8 cellular contexts compared by ENCODE assay signal in the genomic region with DNA sequence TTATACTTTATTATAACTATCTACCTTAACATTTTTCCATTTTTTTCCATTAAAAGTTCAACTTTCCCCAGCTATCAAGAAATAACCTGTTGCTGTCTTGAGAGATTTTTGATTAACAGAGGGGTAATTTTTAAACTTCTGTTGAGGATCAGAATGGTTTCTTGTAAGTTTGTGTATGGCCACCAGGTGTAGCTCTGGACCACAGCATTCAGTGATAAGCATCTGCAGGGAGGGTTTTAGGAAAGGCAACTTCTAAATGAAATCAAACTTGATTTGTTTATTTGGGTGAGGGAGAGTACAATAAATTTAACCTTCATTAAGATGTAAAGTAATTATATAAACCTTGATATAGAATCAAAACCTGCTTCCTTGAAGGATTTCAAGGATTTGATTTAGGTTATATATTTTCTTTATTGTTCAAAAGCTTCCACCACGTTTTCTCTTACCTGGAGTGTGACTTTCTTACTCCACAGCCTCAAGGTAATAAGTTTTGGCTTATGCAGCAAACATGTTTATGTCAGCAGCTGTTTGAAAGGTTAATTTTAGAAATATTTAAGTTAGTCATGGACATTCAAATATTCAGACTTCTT.
DNase-seq lines count a peak whose midpoint lies in the region; ATAC-seq and TF ChIP-seq lines count a peak whose summit lies in the region.

No MANE protein-coding gene starts in this region.

- DNase-seq in DMS153 (lab: John Stamatoyannopoulos, UW), result peak; percentile 38
- peak; percentile 12 for DNase-seq in HPDE6-E6E7 (ENCODE audit: extremely low spot score)
- peak; percentile 70 for DNase-seq in RKO (ENCODE audit: low spot score)
- peak; percentile 52 for DNase-seq in fibroblast of mammary gland (ENCODE audit: low read depth)
- peak; percentile 19 for DNase-seq in stimulated activated naive CD8-positive, alpha-beta T cell treated with anti-CD3 and anti-CD28 coated beads, Interleukin-15, Interleukin-2, amounts not matched to agents 100 U/mL and 50 U/mL, for 24 hours
- DNase-seq in islet precursor cell, result no peak
- no peak for DNase-seq in Right ventricle myocardium superior

- ATAC-seq in stimulated activated naive CD8-positive, alpha-beta T cell treated with anti-CD3 and anti-CD28 coated beads, Interleukin-15, Interleukin-2, amounts not matched to agents 100 U/mL and 50 U/mL, for 24 hours, result no peak
- ATAC-seq in Right ventricle myocardium superior (ENCODE audit: poor library complexity), result no peak
- no peak for ATAC-seq in GM19467 (IDR thresholded peaks at IDR 0.05; ENCODE audit: unreplicated experiment)

- peak; percentile 73 for TF ChIP-seq CTCF in fibroblast of mammary gland (conservative IDR thresholded peaks at IDR 0.05; ENCODE audit: control insufficient read depth, insufficient read depth, low read depth, low read length)

- no peak overlapping the region for H3K4me3 ChIP-seq in fibroblast of mammary gland (ENCODE audit: control insufficient read depth, low read depth, low read length)

- intact Hi-C loops in Right ventricle myocardium superior (cut with DNase I), result no loop called here

Comparison
In these comparisons a context has a peak if more than half of its experiments do, and no peak if none do; other contexts are left out.
1. DNase-seq: peak in DMS153 (single experiment), HPDE6-E6E7 (single experiment), RKO (single experiment), fibroblast of mammary gland (single experiment) and stimulated activated naive CD8-positive, alpha-beta T cell treated with anti-CD3 and anti-CD28 coated beads, Interleukin-15, Interleukin-2, amounts not matched to agents 100 U/mL and 50 U/mL, for 24 hours (single experiment); none in islet precursor cell (single experiment) and Right ventricle myocardium superior (single experiment).